In the genomic region with DNA sequence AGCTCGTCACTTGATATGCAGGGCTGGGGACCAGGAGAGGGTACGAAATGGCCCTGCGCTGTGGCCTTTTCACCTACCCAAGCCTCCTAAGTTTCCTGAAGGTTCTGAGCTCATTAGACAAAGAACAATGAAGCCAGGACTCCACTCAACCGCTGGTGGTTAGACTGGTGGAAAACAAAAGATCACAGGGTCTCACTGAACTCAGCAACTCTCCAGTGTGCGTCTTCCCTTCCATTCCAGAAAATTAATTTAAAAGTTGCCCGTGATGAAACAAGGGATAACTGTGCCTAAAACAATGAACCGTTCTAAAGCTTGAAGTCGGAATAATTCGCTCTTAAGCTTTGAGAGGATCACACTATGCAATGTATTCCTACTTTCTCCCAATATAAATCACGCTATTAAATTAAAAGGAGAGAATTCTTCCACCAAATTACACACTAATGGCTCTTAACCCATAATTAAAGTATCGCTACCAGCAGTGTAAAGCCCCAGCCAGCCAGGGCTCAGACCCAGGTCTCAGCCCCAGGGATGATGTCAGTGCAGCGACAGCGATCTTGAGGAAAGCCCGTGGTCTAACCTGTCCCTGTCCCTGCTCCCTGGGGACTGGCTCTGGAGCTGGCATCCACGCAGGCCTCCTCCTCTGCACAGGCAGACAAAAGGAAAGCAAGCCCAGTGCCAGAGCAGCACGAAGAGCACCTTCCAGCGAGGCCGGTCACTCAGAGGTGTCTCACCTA, we compare ENCODE assay signal across 9 cellular contexts. TPM values are rescaled to one million over a fixed set of nuclear protein-coding genes. Genes with fewer than 3 reads are reported as not detected.
A peak's percentile ranks its signal among the peaks of the same experiment; 100 is the strongest.
DNase-seq lines count a peak whose midpoint lies in the region; ATAC-seq and TF ChIP-seq lines count a peak whose summit lies in the region.
"Had no signal": no experiment of that assay in that cellular context is flagged by ENCODE, and none has a peak within 500 bp of the region (broad histone marks: within the 10 kb centered on the region; RNA-seq: fewer than 3 reads in every experiment).

No MANE protein-coding gene starts in this region.

- no peaks in the 10 kb centered on the region for H3K27me3 Mint-ChIP-seq in progenitor cell of endocrine pancreas

- H3K27ac Mint-ChIP-seq in progenitor cell of endocrine pancreas = peak overlapping the region; percentile 86

- peaks cover 68% of the 10 kb centered on the region for H3K4me1 Mint-ChIP-seq in progenitor cell of endocrine pancreas (ENCODE audit: low read depth)

- intact Hi-C loops in posterior vena cava (cut with DNase I) = no loop called here

- ATAC-seq in GM19455 (IDR thresholded peaks at IDR 0.05; ENCODE audit: unreplicated experiment) = no peak

- H3K36me3 Mint-ChIP-seq in progenitor cell of endocrine pancreas (ENCODE audit: insufficient read depth) = peaks cover 4% of the 10 kb centered on the region

- H3K4me3 Mint-ChIP-seq in progenitor cell of endocrine pancreas (ENCODE audit: low read depth) = peak overlapping the region; percentile 56

- H3K9me3 Mint-ChIP-seq in progenitor cell of endocrine pancreas (ENCODE audit: low read depth) = no peaks in the 10 kb centered on the region

- TF ChIP-seq CTCF in fibroblast of pulmonary artery (IDR thresholded peaks at IDR 0.05; ENCODE audit: low read length, missing control alignments) (no peak), progenitor cell of endocrine pancreas (IDR thresholded peaks at IDR 0.05; ENCODE audit: unreplicated experiment) (no peak)

- peak overlapping the region; percentile 48 for H3K4me3 ChIP-seq in fibroblast of pulmonary artery (replicated peaks; ENCODE audit: low read depth, low read length)
- H3K4me3 ChIP-seq: SJCRH30 had no signal

- DNase-seq in ELF-1 (ENCODE audit: low read depth, low spot score) (peak; percentile 51), SK-N-DZ (ENCODE audit: low spot score) (peak; percentile 91), fibroblast of pulmonary artery (ENCODE audit: low read depth) (peak; percentile 23), progenitor cell of endocrine pancreas (ENCODE audit: low spot score, unreplicated experiment) (no peak), posterior vena cava (ENCODE audit: low spot score) (no peak), kidney tubule cell (ENCODE audit: low spot score) (no peak), activated gamma-delta T cell treated with Interleukin-2 at 50 U/mL for 16 hours (no peak)
- DNase-seq: SJCRH30 had no signal

RNA-seq across cellular contexts. Expression of gene VGLL4, which starts 4.9 kb away (rescaled TPM):
- polyA plus RNA-seq in SK-N-DZ (2014; cell fraction: cytosol; rRNA removed) = 66.3 and 66.4 TPM in 2 replicates
- 36.2 and 37.4 TPM in 2 replicates for polyA plus RNA-seq in SK-N-DZ (2014; cell fraction: nucleus; rRNA removed)
- total RNA-seq in progenitor cell of endocrine pancreas = 93.2 and 93.4 TPM in 2 replicates
- 10 to 100 TPM; 50.3 to 78.7 TPM for total RNA-seq in posterior vena cava

Comparison
In these comparisons a context has a peak if more than half of its experiments do, and no peak if none do; other contexts are left out.
1. DNase-seq: peak in ELF-1 (single experiment), SK-N-DZ (single experiment) and fibroblast of pulmonary artery (single experiment); none in progenitor cell of endocrine pancreas (single experiment), posterior vena cava (single experiment), kidney tubule cell (single experiment) and activated gamma-delta T cell treated with Interleukin-2 at 50 U/mL for 16 hours (single experiment).